In the genomic region with DNA sequence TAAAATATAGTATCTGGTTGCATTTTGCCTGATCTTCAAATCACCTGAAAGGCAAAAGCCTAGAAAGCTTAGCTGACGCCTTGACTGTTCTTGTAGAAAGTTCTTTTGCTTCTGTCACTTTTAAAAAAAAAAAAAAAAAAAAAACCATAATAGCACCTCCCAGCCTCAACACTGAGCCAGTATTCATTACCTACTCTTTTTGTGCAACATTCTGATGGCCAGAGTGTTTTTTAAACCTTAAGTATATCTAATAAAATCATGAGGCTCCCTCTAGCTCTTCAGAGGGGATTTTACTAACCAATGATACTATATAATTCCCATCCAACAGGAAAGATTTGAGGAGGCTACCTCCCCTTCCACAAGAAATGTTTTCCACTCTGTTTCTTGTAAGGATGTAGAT, we compare ENCODE assay signal across 14 cellular contexts. TPM values are rescaled to one million over a fixed set of nuclear protein-coding genes. Genes with fewer than 3 reads are reported as not detected.
DNase-seq lines count a peak whose midpoint lies in the region; ATAC-seq and TF ChIP-seq lines count a peak whose summit lies in the region.
"Had no signal": no experiment of that assay in that cellular context is flagged by ENCODE, and none has a peak within 500 bp of the region (broad histone marks: within the 10 kb centered on the region; RNA-seq: fewer than 3 reads in every experiment).

No MANE protein-coding gene starts in this region.

- DNase-seq in EL (peak; percentile 12), NCI-H446 treated with DMSO at 0.1 percent for 48 hours (lab: John Stamatoyannopoulos, UW) (peak; percentile 17), fibroblast of mammary gland (ENCODE audit: low read depth) (peak; percentile 67), psoas muscle (no peak), MV-4-11 (lab: John Stamatoyannopoulos, UW) (no peak), T-helper 17 cell (no peak), NOMO-1 (lab: John Stamatoyannopoulos, UW; ENCODE audit: unreplicated experiment in 2 of 2) (no peak)
- no peak for DNase-seq in activated CD8-positive, alpha-beta T cell treated with anti-CD3 and anti-CD28 coated beads, Interleukin-2, amount 10 ng/mL, durations not matched to agents 7 days and 5 days
- DNase-seq: AML-193, DND-41, KG1, NCI-H2107 had no signal

- ATAC-seq in psoas muscle, result peak in 1 of 4 donors; percentile 2
- ATAC-seq in activated CD8-positive, alpha-beta T cell treated with anti-CD3 and anti-CD28 coated beads, Interleukin-2, amount 10 ng/mL, durations not matched to agents 7 days and 5 days, result no peak
- no peak for ATAC-seq in T-helper 17 cell
- ATAC-seq: GM12878 had no signal

- H3K27ac Mint-ChIP-seq in activated CD8-positive, alpha-beta T cell treated with anti-CD3 and anti-CD28 coated beads, Interleukin-2, amount 10 ng/mL, durations not matched to agents 7 days and 5 days, result no peak overlapping the region
- H3K27ac Mint-ChIP-seq in T-helper 17 cell, result no peak overlapping the region
- H3K27ac Mint-ChIP-seq: activated naive CD4-positive, alpha-beta T cell treated with anti-CD3 and anti-CD28 coated beads, Interleukin-2, amount 50 U/mL, for 24 hours had no signal

- TF ChIP-seq CTCF in fibroblast of mammary gland (conservative IDR thresholded peaks at IDR 0.05; ENCODE audit: control insufficient read depth, insufficient read depth, low read depth, low read length), result peak; percentile 18
- no peak for TF ChIP-seq CTCF in psoas muscle (IDR thresholded peaks at IDR 0.05)

- H3K4me3 ChIP-seq in fibroblast of mammary gland (ENCODE audit: control insufficient read depth, low read depth, low read length) (peak overlapping the region; percentile 15), psoas muscle (peak overlapping the region; percentile 87)
- H3K4me3 ChIP-seq: GM12878 had no signal

- H3K36me3 ChIP-seq in psoas muscle (ENCODE audit: insufficient read depth in 1 of 2, low read depth in 1 of 2), result no peaks in the 10 kb centered on the region

- peaks cover 0 to 3% (median 0%) of the 10 kb centered on the region in 3 donors for H3K27me3 ChIP-seq in psoas muscle (ENCODE audit: insufficient read depth in 3 of 3, low read length in 2 of 3)

- no peak overlapping the region for H3K4me3 Mint-ChIP-seq in activated CD8-positive, alpha-beta T cell treated with anti-CD3 and anti-CD28 coated beads, Interleukin-2, amount 10 ng/mL, durations not matched to agents 7 days and 5 days
- no peak overlapping the region for H3K4me3 Mint-ChIP-seq in T-helper 17 cell
- H3K4me3 Mint-ChIP-seq: activated naive CD4-positive, alpha-beta T cell treated with anti-CD3 and anti-CD28 coated beads, Interleukin-2, amount 50 U/mL, for 24 hours had no signal

- no peaks in the 10 kb centered on the region for H3K9me3 ChIP-seq in psoas muscle
- no peaks in the 10 kb centered on the region for H3K9me3 ChIP-seq in T-helper 17 cell (ENCODE audit: control insufficient read depth, low read length, poor library complexity, severe bottlenecking)

- peaks cover 3% of the 10 kb centered on the region for H3K4me1 Mint-ChIP-seq in activated CD8-positive, alpha-beta T cell treated with anti-CD3 and anti-CD28 coated beads, Interleukin-2, amount 10 ng/mL, durations not matched to agents 7 days and 5 days (ENCODE audit: low read depth)
- H3K4me1 Mint-ChIP-seq in T-helper 17 cell, result no peaks in the 10 kb centered on the region

- no peaks in the 10 kb centered on the region for H3K36me3 Mint-ChIP-seq in activated CD8-positive, alpha-beta T cell treated with anti-CD3 and anti-CD28 coated beads, Interleukin-2, amount 10 ng/mL, durations not matched to agents 7 days and 5 days (ENCODE audit: low read depth)
- H3K36me3 Mint-ChIP-seq in T-helper 17 cell (ENCODE audit: low read depth), result no peaks in the 10 kb centered on the region
- H3K36me3 Mint-ChIP-seq: activated naive CD4-positive, alpha-beta T cell treated with anti-CD3 and anti-CD28 coated beads, Interleukin-2, amount 50 U/mL, for 24 hours had no signal

- intact Hi-C loops in psoas muscle (cut with DNase I), result loop anchor here in 1 of 2 donors (5.0 kb wide), 2 partner anchors 139 to 279 kb away; no protein-coding TSS in a partner anchor

- H3K27me3 Mint-ChIP-seq in activated CD8-positive, alpha-beta T cell treated with anti-CD3 and anti-CD28 coated beads, Interleukin-2, amount 10 ng/mL, durations not matched to agents 7 days and 5 days (ENCODE audit: low read depth), result peaks cover 27% of the 10 kb centered on the region
- H3K27me3 Mint-ChIP-seq in T-helper 17 cell, result peaks cover 18% of the 10 kb centered on the region

- CTCF ChIA-PET in activated CD8-positive, alpha-beta T cell treated with anti-CD3 and anti-CD28 coated beads, Interleukin-2, amount 10 ng/mL, durations not matched to agents 7 days and 5 days (lab: Charles Lee), result no interaction called here

- 56 to 81% (median 69%) methylated on average over 1 of the region's 1 CpG for WGBS in psoas muscle, 3 donors

- peaks cover 4% of the 10 kb centered on the region for H3K4me1 ChIP-seq in psoas muscle

- POLR2A ChIA-PET in activated CD8-positive, alpha-beta T cell treated with anti-CD3 and anti-CD28 coated beads, Interleukin-2, amount 10 ng/mL, durations not matched to agents 7 days and 5 days (lab: Charles Lee), result no interaction called here

- peak overlapping the region; percentile 82 for H3K27ac ChIP-seq in psoas muscle

- no peaks in the 10 kb centered on the region for H3K9me3 Mint-ChIP-seq in activated CD8-positive, alpha-beta T cell treated with anti-CD3 and anti-CD28 coated beads, Interleukin-2, amount 10 ng/mL, durations not matched to agents 7 days and 5 days (ENCODE audit: insufficient read depth)
- H3K9me3 Mint-ChIP-seq: activated naive CD4-positive, alpha-beta T cell treated with anti-CD3 and anti-CD28 coated beads, Interleukin-2, amount 50 U/mL, for 24 hours had no signal

RNA-seq across cellular contexts. Expression of a gene that starts 3.9 kb away (rescaled TPM):
- total RNA-seq in psoas muscle (100 to 1,000 TPM in 2 of 4 donors, 10 to 100 TPM in 2; 44.1 to 168 (median 92.9) TPM), T-helper 17 cell (not detected)
- polyA plus RNA-seq in psoas muscle, result 1 to 10 TPM; 1.3 to 3.4 (median 1.3) TPM
- not detected for total RNA-seq in activated CD8-positive, alpha-beta T cell treated with anti-CD3 and anti-CD28 coated beads, Interleukin-2, amount 10 ng/mL, durations not matched to agents 7 days and 5 days

Comparison
In these comparisons a context has a peak if more than half of its experiments do, and no peak if none do; other contexts are left out.
1. DNase-seq: peak in EL (single experiment), NCI-H446 treated with DMSO at 0.1 percent for 48 hours (single experiment) and fibroblast of mammary gland (single experiment); none in psoas muscle (0 of 2), activated CD8-positive, alpha-beta T cell treated with anti-CD3 and anti-CD28 coated beads, Interleukin-2, amount 10 ng/mL, durations not matched to agents 7 days and 5 days (single experiment), MV-4-11 (single experiment), T-helper 17 cell (0 of 3) and NOMO-1 (0 of 2).
2. RNA of a gene that starts 3.9 kb away (total RNA-seq): 44.1 to 168 TPM in psoas muscle; not detected in activated CD8-positive, alpha-beta T cell treated with anti-CD3 and anti-CD28 coated beads, Interleukin-2, amount 10 ng/mL, durations not matched to agents 7 days and 5 days and not detected in T-helper 17 cell; every median in the first group is over 10 times any median in the second.